Comparison of ENCODE assay signal across 8 cellular contexts in the genomic region with DNA sequence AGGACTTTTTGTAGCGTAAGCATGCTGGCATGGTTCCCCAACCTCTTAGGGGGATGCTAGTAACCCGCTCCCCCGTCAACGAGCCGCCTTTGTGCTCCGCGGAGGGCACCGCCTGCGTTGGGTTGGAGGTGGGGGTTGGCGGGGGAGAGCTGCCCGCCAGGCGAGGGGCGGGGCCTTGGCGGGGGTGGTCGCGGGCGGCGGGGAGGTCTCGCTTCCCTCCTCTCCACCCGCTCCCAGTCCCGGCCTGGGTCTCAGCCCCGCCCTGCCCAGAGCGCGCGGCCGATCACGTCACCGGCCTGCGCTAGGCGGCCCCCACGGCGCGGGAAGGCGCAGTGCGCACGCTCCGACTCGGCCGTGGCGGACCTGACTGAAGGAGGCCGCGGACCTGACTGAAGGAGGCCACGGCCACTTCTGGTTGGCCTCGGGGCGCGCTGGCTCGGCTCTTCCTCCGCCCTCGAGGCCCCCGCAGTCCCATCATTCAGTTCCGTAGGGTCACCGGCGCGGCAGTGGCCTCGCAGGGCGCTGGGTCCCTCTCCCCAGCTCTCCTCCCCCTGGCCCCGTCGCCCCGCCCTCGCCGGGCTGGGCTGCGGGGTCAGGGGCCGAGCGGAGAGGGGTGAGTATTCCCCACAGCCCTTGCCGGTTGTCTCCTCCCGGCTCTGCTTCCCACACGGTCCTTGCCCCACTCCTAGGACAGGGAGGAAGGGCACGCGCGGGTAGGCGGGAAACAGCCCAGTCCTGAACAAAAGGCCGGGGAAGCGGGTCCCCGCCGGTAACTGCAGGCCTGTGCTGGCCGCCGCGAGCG. TPM values are rescaled to one million over a fixed set of nuclear protein-coding genes. Genes with fewer than 3 reads are reported as not detected.
DNase-seq lines count a peak whose midpoint lies in the region; ATAC-seq and TF ChIP-seq lines count a peak whose summit lies in the region.

A gene (plus strand): TSS at position 330 of the 802 bp plus-strand sequence. CDS start 15,548 bp downstream, outside the sequence.

- H3K4me3 Mint-ChIP-seq in activated CD4-positive, alpha-beta T cell treated with anti-CD3 and anti-CD28 coated beads, Interleukin-2, amount 10 ng/mL, durations not matched to agents 7 days and 5 days: peak within 1 kb of the TSS; percentile 88

- intact Hi-C loops in left lung (cut with DNase I): loop anchor here in 1 of 2 donors (10.0 kb wide), 1 partner anchor 217 kb away; a partner anchor contains a TSS

- no peaks in the 10 kb centered on the region for H3K9me3 Mint-ChIP-seq in activated CD4-positive, alpha-beta T cell treated with anti-CD3 and anti-CD28 coated beads, Interleukin-2, amount 10 ng/mL, durations not matched to agents 7 days and 5 days

- H3K36me3 Mint-ChIP-seq in activated CD4-positive, alpha-beta T cell treated with anti-CD3 and anti-CD28 coated beads, Interleukin-2, amount 10 ng/mL, durations not matched to agents 7 days and 5 days (ENCODE audit: low read depth): peaks cover 4% of the 10 kb centered on the region

- CTCF ChIA-PET in activated CD4-positive, alpha-beta T cell treated with anti-CD3 and anti-CD28 coated beads, Interleukin-2, amount 10 ng/mL, durations not matched to agents 7 days and 5 days (lab: Charles Lee): no interaction called here

- peak within 1 kb of the TSS; percentile 99 for H3K27ac Mint-ChIP-seq in activated CD4-positive, alpha-beta T cell treated with anti-CD3 and anti-CD28 coated beads, Interleukin-2, amount 10 ng/mL, durations not matched to agents 7 days and 5 days

- no peaks in the 10 kb centered on the region for H3K27me3 Mint-ChIP-seq in activated CD4-positive, alpha-beta T cell treated with anti-CD3 and anti-CD28 coated beads, Interleukin-2, amount 10 ng/mL, durations not matched to agents 7 days and 5 days

- H3K4me1 ChIP-seq in BLaER1: peaks cover 20% of the 10 kb centered on the region
- peaks cover 0 to 16% of the 10 kb centered on the region in 2 donors for H3K4me1 ChIP-seq in left lung

- H3K27me3 ChIP-seq in BLaER1 (no peaks in the 10 kb centered on the region), left lung (no peaks in the 10 kb centered on the region)

- ATAC-seq in GM19328 (IDR thresholded peaks at IDR 0.05; ENCODE audit: unreplicated experiment): peak; percentile 96
- ATAC-seq in HG03469 (IDR thresholded peaks at IDR 0.05; ENCODE audit: unreplicated experiment): peak; percentile 95
- peak; percentile 99 for ATAC-seq in left lung

- peak within 1 kb of the TSS; percentile 99 for H3K27ac ChIP-seq in BLaER1
- H3K27ac ChIP-seq in left lung: peak within 1 kb of the TSS; percentile 98 to 99

- no peaks in the 10 kb centered on the region for H4K20me1 ChIP-seq in BLaER1

- H3K4me3 ChIP-seq in BLaER1 (peak within 1 kb of the TSS; percentile 91), left lung (peak within 1 kb of the TSS; percentile 50 to 71)

- TF ChIP-seq CTCF in left lung (IDR thresholded peaks at IDR 0.05): no peak

- H3K4me1 Mint-ChIP-seq in activated CD4-positive, alpha-beta T cell treated with anti-CD3 and anti-CD28 coated beads, Interleukin-2, amount 10 ng/mL, durations not matched to agents 7 days and 5 days: peaks cover 39% of the 10 kb centered on the region

- peak within 1 kb of the TSS; percentile 80 for H3K4me2 ChIP-seq in BLaER1

- peaks cover 10% of the 10 kb centered on the region for H3K36me3 ChIP-seq in BLaER1
- no peaks in the 10 kb centered on the region for H3K36me3 ChIP-seq in left lung

- POLR2A ChIA-PET in activated CD4-positive, alpha-beta T cell treated with anti-CD3 and anti-CD28 coated beads, Interleukin-2, amount 10 ng/mL, durations not matched to agents 7 days and 5 days (lab: Charles Lee): interaction anchor here (1.5 kb wide), 1 partner anchor 120 kb away, joined by 3 read pairs; no protein-coding TSS in a partner anchor

- DNase-seq in NCI-H526 (lab: John Stamatoyannopoulos, UW) (peak; percentile 73 to 91), cortex of kidney (lab: John Stamatoyannopoulos, UW) (peak; percentile 72), left lung (peak; percentile 94 to 98)
- DNase-seq in activated CD4-positive, alpha-beta T cell treated with anti-CD3 and anti-CD28 coated beads, Interleukin-2, amount 10 ng/mL, durations not matched to agents 7 days and 5 days: peak; percentile 87
- DNase-seq in stimulated activated CD4-positive, alpha-beta T cell treated with anti-CD3 and anti-CD28 coated beads, Interleukin-2, amount 100 ng/mL, for 4 hours (ENCODE audit: low read depth): peak; percentile 87

- H3K9ac ChIP-seq in BLaER1: peak within 1 kb of the TSS; percentile 99

- H3K9me3 ChIP-seq in BLaER1 (no peaks in the 10 kb centered on the region), left lung (no peaks in the 10 kb centered on the region)

RNA-seq across cellular contexts. Expression of the gene that starts here (rescaled TPM):
- 1 to 10 TPM; 6.6 to 9.4 TPM for total RNA-seq in activated CD4-positive, alpha-beta T cell treated with anti-CD3 and anti-CD28 coated beads, Interleukin-2, amount 10 ng/mL, durations not matched to agents 7 days and 5 days
- total RNA-seq in left lung: 1 to 10 TPM; 6.4 to 7.1 TPM

Comparison
In these comparisons a context has a peak if more than half of its experiments do, and no peak if none do; other contexts are left out.
1. Peak in every context shown above with its lines: DNase-seq, ATAC-seq, H3K4me3 ChIP-seq and H3K27ac ChIP-seq.